In genomic region chr18:12478269-12479057, GRCh38 we compare ENCODE assay signal across 14 cellular contexts.
DNase-seq lines count a peak whose midpoint lies in the region; ATAC-seq, FAIRE-seq and TF ChIP-seq lines count a peak whose summit lies in the region.
"Had no signal": no experiment of that assay in that cellular context is flagged by ENCODE, and none has a peak within 500 bp of the region (broad histone marks: within the 10 kb centered on the region; RNA-seq: fewer than 3 reads in every experiment).

No MANE protein-coding gene starts in this region.

- no peaks in the 10 kb centered on the region for H3K9me3 Mint-ChIP-seq in neural crest cell
- H3K9me3 Mint-ChIP-seq: activated CD4-positive, alpha-beta T cell treated with anti-CD3 and anti-CD28 coated beads, Interleukin-2, amount 10 ng/mL, durations not matched to agents 7 days and 5 days; CD14-positive monocyte had no signal

- no peak for TF ChIP-seq POLR2A in IMR-90 (IDR thresholded peaks at IDR 0.05; ENCODE audit: low read depth, low read length)

- DNase-seq in IMR-90, result no peak
- DNase-seq in bronchial epithelial cell (ENCODE audit: low read depth), result no peak
- DNase-seq in neural crest cell (ENCODE audit: low read depth, low spot score), result no peak
- no peak for DNase-seq in inferior parietal cortex (ENCODE audit: extremely low spot score)
- DNase-seq: activated CD4-positive, alpha-beta T cell treated with anti-CD3 and anti-CD28 coated beads, Interleukin-2, amount 10 ng/mL, durations not matched to agents 7 days and 5 days; activated T-cell treated with anti-CD3 and anti-CD28 coated beads, Interleukin-2, amount 50 U/mL, for 1 hour; hippocampal formation; NCI-H1092 treated with DMSO at 0.1 percent for 48 hours; testis had no signal

- H2BK15ac ChIP-seq in IMR-90 (ENCODE audit: low read depth, low read length), result no peak overlapping the region

- ATAC-seq in IMR-90 (ENCODE audit: low read depth), result no peak
- no peak for ATAC-seq in HG02973 (IDR thresholded peaks at IDR 0.05; ENCODE audit: unreplicated experiment)
- ATAC-seq in HG02852 (IDR thresholded peaks at IDR 0.05; ENCODE audit: unreplicated experiment), result no peak
- ATAC-seq: left lobe of liver had no signal

- H3K23ac ChIP-seq in IMR-90 (ENCODE audit: low read depth, low read length), result no peak overlapping the region

- H3K9ac ChIP-seq in IMR-90 (ENCODE audit: low read depth, low read length), result no peak overlapping the region

- no peak for TF ChIP-seq RAD21 in IMR-90 (IDR thresholded peaks at IDR 0.05; ENCODE audit: low read length)

- H3K9me1 ChIP-seq in IMR-90 (ENCODE audit: insufficient read depth, low read length), result peaks cover 12% of the 10 kb centered on the region

- no peak overlapping the region for H2AFZ ChIP-seq in IMR-90 (replicated peaks; ENCODE audit: low read length, poor library complexity)

- POLR2A ChIA-PET in IMR-90 (lab: Charles Lee; ENCODE audit: unreplicated experiment), result no interaction called here

- H3K4me3 Mint-ChIP-seq in neural crest cell, result no peak overlapping the region
- H3K4me3 Mint-ChIP-seq: activated CD4-positive, alpha-beta T cell treated with anti-CD3 and anti-CD28 coated beads, Interleukin-2, amount 10 ng/mL, durations not matched to agents 7 days and 5 days; CD14-positive monocyte had no signal

- no peak overlapping the region for H4K91ac ChIP-seq in IMR-90 (ENCODE audit: insufficient read depth, low read depth, low read length)

- no peaks in the 10 kb centered on the region; the same call in 1 of the 2 replicates for H3K4me1 ChIP-seq in IMR-90 (ENCODE audit: control insufficient read depth, insufficient read depth, low read length)
- H3K4me1 ChIP-seq: testis had no signal

- peaks cover 12% of the 10 kb centered on the region for H3K36me3 ChIP-seq in IMR-90 (ENCODE audit: control insufficient read depth, insufficient read depth, low read length)
- peaks cover 5% of the 10 kb centered on the region for H3K36me3 ChIP-seq in bronchial epithelial cell (ENCODE audit: control insufficient read depth, insufficient read depth, low read length)

- peaks cover 0 to 7% of the 10 kb centered on the region in 2 experiments; a peak in 1 of 4 replicates for H3K79me1 ChIP-seq in IMR-90 (ENCODE audit: low read depth in 1 of 2, low read length in 2 of 2)

- H2BK5ac ChIP-seq in IMR-90 (ENCODE audit: low read depth, low read length, poor library complexity, severe bottlenecking), result peak overlapping the region; percentile 32

- intact Hi-C loops in IMR-90 (cut with micrococcal nuclease), result no loop called here

- H3K4me2 ChIP-seq in IMR-90 (ENCODE audit: low read depth, low read length), result no peak overlapping the region

- H3K4me3 ChIP-seq in IMR-90 (ENCODE audit: insufficient read depth, low read depth, low read length), result no peak overlapping the region
- no peak overlapping the region for H3K4me3 ChIP-seq in bronchial epithelial cell (ENCODE audit: low read depth, low read length)
- H3K4me3 ChIP-seq: testis had no signal

- dilution Hi-C loops in IMR-90 (cut with HindIII; ENCODE audit: low sequenced_read_pairs, unreplicated experiment), result no loop called here

- no peak overlapping the region for H4K5ac ChIP-seq in IMR-90 (ENCODE audit: low read depth, low read length)

- no peak overlapping the region for H3K56ac ChIP-seq in IMR-90 (ENCODE audit: extremely low read depth, insufficient read depth, low read length)

- H3K14ac ChIP-seq in IMR-90 (replicated peaks; ENCODE audit: low read depth, low read length), result no peak overlapping the region

- H3K36me3 Mint-ChIP-seq in neural crest cell (ENCODE audit: low read depth), result peaks cover 14% of the 10 kb centered on the region
- H3K36me3 Mint-ChIP-seq: CD14-positive monocyte had no signal

- H2AK5ac ChIP-seq in IMR-90 (ENCODE audit: low read depth, low read length), result no peak overlapping the region

- CTCF ChIA-PET in IMR-90 (lab: Yijun Ruan, JAX), result no interaction called here

- in situ Hi-C loops in IMR-90 (cut with MboI; ENCODE audit: low sequenced_read_pairs), result no loop called here

- H3K27me3 Mint-ChIP-seq in neural crest cell (ENCODE audit: low read depth), result no peaks in the 10 kb centered on the region
- H3K27me3 Mint-ChIP-seq: activated CD4-positive, alpha-beta T cell treated with anti-CD3 and anti-CD28 coated beads, Interleukin-2, amount 10 ng/mL, durations not matched to agents 7 days and 5 days had no signal

- H3K27me3 ChIP-seq in IMR-90 (ENCODE audit: control insufficient read depth, insufficient read depth, low read length) (no peaks in the 10 kb centered on the region), bronchial epithelial cell (ENCODE audit: control insufficient read depth, insufficient read depth, low read length) (no peaks in the 10 kb centered on the region)
- H3K27me3 ChIP-seq: testis had no signal

- WGBS in IMR-90 (ENCODE audit: extremely low coverage in 2 of 2, insufficient read length in 1 of 2), 2 experiments, result 98% methylated on average over 5 of the region's 13 CpGs; no CpG with 5 or more reads in 1 of the 2 experiments

- H3K4me1 Mint-ChIP-seq in neural crest cell, result peaks cover 5% of the 10 kb centered on the region
- H3K4me1 Mint-ChIP-seq: activated CD4-positive, alpha-beta T cell treated with anti-CD3 and anti-CD28 coated beads, Interleukin-2, amount 10 ng/mL, durations not matched to agents 7 days and 5 days had no signal

- H3K18ac ChIP-seq in IMR-90 (ENCODE audit: low read depth, low read length), result no peak overlapping the region

- no peak overlapping the region for H4K8ac ChIP-seq in IMR-90 (ENCODE audit: low read depth in 2 of 2, low read length in 2 of 2)

- H2BK20ac ChIP-seq in IMR-90 (ENCODE audit: low read depth, low read length), result no peak overlapping the region

- peak; percentile 18; the same call in 1 of the 2 replicates for TF ChIP-seq CTCF in IMR-90 (conservative IDR thresholded peaks at IDR 0.05; ENCODE audit: low read depth, low read length)
- no peak for TF ChIP-seq CTCF in bronchial epithelial cell (IDR thresholded peaks at IDR 0.05; ENCODE audit: insufficient read depth, low read length, severe bottlenecking)
- no peak for TF ChIP-seq CTCF in neural crest cell (conservative IDR thresholded peaks at IDR 0.05)

- BruUV-seq in IMR-90 (replicated peaks; lab: Mats Ljungman, UMichigan), result no TSS peak

- FAIRE-seq in G401.6 (lab: Jason Lieb, UNC), result peak; percentile 23
- FAIRE-seq in bronchial epithelial cell (lab: Jason Lieb, UNC), result peak; percentile 88

- H2AK9ac ChIP-seq in IMR-90 (replicated peaks; ENCODE audit: low read depth, low read length, poor library complexity), result no peak overlapping the region

- H3K9me3 ChIP-seq in IMR-90 (ENCODE audit: control insufficient read depth, insufficient read depth, low read length), result no peaks in the 10 kb centered on the region
- H3K9me3 ChIP-seq: testis had no signal

- H4K20me1 ChIP-seq in IMR-90 (ENCODE audit: insufficient read depth, low read length), result no peaks in the 10 kb centered on the region

- no peak overlapping the region for H2BK120ac ChIP-seq in IMR-90 (ENCODE audit: low read depth, low read length)

- no peak overlapping the region for H3K4ac ChIP-seq in IMR-90 (ENCODE audit: low read depth, low read length)

- H3K27ac ChIP-seq in IMR-90 (ENCODE audit: insufficient read depth, low read length), result no peak overlapping the region
- H3K27ac ChIP-seq: testis had no signal

- peak overlapping the region; percentile 1 for H3K27ac Mint-ChIP-seq in neural crest cell (ENCODE audit: unreplicated experiment)
- H3K27ac Mint-ChIP-seq: activated CD4-positive, alpha-beta T cell treated with anti-CD3 and anti-CD28 coated beads, Interleukin-2, amount 10 ng/mL, durations not matched to agents 7 days and 5 days had no signal

TF ChIP-seq in IMR-90, 13 proteins besides CTCF, POLR2A, EP300 and RAD21:
- TF ChIP-seq CEBPB (IDR thresholded peaks at IDR 0.05; ENCODE audit: low read depth, low read length) (0 out of 2 replicates have a peak, but pooled peaks have one; percentile 28), BHLHE40 (IDR thresholded peaks at IDR 0.05; ENCODE audit: low read depth, low read length) (no peak)
TF ChIP-seq in IMR-90: peak in this region for 1.
